In the genomic region with DNA sequence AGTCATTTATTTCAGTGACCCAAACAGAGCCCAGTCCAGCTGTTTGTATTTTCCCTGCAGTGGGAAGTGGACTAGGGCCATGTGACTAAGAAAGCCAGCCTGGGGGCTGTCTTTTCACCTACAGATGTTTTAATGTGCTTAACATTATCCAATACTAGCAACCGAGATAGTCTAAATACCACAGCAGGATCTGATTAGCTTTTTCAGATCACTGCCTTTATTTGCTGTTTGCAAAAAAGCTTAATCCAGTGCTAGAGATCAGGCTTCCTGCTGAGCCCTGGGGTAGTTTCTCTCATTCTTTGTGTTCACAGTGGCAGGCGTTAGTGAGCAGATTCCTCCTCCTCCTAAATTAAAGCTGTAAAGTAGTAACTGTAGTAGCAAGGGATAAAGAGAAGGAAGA, we compare ENCODE assay signal across 12 cellular contexts. TPM values are rescaled to one million over a fixed set of nuclear protein-coding genes. Genes with fewer than 3 reads are reported as not detected.
DNase-seq lines count a peak whose midpoint lies in the region; ATAC-seq and TF ChIP-seq lines count a peak whose summit lies in the region.
"Had no signal": no experiment of that assay in that cellular context is flagged by ENCODE, and none has a peak within 500 bp of the region (broad histone marks: within the 10 kb centered on the region; RNA-seq: fewer than 3 reads in every experiment).

No MANE protein-coding gene starts in this region.

- no peak for TF ChIP-seq POLR2A in adrenal gland (IDR thresholded peaks at IDR 0.05)

- H3K27ac ChIP-seq in adrenal gland = peak overlapping the region in 4 of 5 donors; percentile 25 to 66 (median 48)

- peaks cover 13 to 53% of the 10 kb centered on the region in 2 donors for H3K4me1 ChIP-seq in adrenal gland (replicated peaks in 1 of 2)

- 34 to 44% (median 40%) methylated on average over 2 of the region's 2 CpGs for WGBS in adrenal gland, 4 donors

- intact Hi-C loops in adrenal gland (cut with DNase I) = no loop called here

- ATAC-seq in stimulated activated naive CD8-positive, alpha-beta T cell treated with anti-CD3 and anti-CD28 coated beads, Interleukin-15, Interleukin-2, amounts not matched to agents 100 U/mL and 50 U/mL, for 24 hours = no peak

- H3K27me3 ChIP-seq in adrenal gland = no peaks in the 10 kb centered on the region

- no peak overlapping the region for H3K4me3 ChIP-seq in adrenal gland

- no peaks in the 10 kb centered on the region for H3K9me3 ChIP-seq in adrenal gland (replicated peaks in 1 of 3)

- peak; percentile 12 for DNase-seq in AG08395 (ENCODE audit: low spot score)
- DNase-seq in LHCN-M2 (ENCODE audit: low read depth) = peak; percentile 26
- DNase-seq in adrenal gland = no peak
- DNase-seq in iPS-NIHi7 (ENCODE audit: extremely low spot score) = peak; percentile 26
- no peak for DNase-seq in stimulated activated naive CD8-positive, alpha-beta T cell treated with anti-CD3 and anti-CD28 coated beads, Interleukin-15, Interleukin-2, amounts not matched to agents 100 U/mL and 50 U/mL, for 24 hours
- DNase-seq in GM10266 (ENCODE audit: extremely low spot score) = no peak
- DNase-seq in stimulated activated CD4-positive, alpha-beta T cell treated with anti-CD3 and anti-CD28 coated beads, Interleukin-2, amount 100 ng/mL, for 24 hours = no peak
- no peak for DNase-seq in stimulated activated CD4-positive, alpha-beta T cell treated with anti-CD3 and anti-CD28 coated beads, Interleukin-15, amount 100 ng/mL, for 24 hours
- DNase-seq: CD4-positive, alpha-beta T cell; MV-4-11; stimulated activated CD4-positive, alpha-beta T cell treated with anti-CD3 and anti-CD28 coated beads, Interleukin-2, amount 100 ng/mL, for 48 hours; T-helper 2 cell had no signal

- H3K36me3 ChIP-seq in adrenal gland (replicated peaks in 1 of 2) = no peaks in the 10 kb centered on the region

- TF ChIP-seq CTCF in adrenal gland (IDR thresholded peaks at IDR 0.05) = no peak
- TF ChIP-seq CTCF in GM10266 (IDR thresholded peaks at IDR 0.05; ENCODE audit: control insufficient read depth, insufficient read depth, low read depth, missing control alignments) = no peak

RNA-seq across cellular contexts. Expression of gene ZC3H12C, which starts 35.0 kb away (rescaled TPM):
- total RNA-seq in LHCN-M2 (2014; rRNA removed) = 7.5 and 13.4 TPM in 2 replicates
- 1.6 TPM for polyA plus RNA-seq in LHCN-M2 (2012)
- total RNA-seq in adrenal gland = 10 to 100 TPM; 10.0 to 23.6 (median 20.3) TPM
- 1 to 10 TPM; 4.4 to 8.8 (median 5.0) TPM for polyA plus RNA-seq in adrenal gland

Comparison
In these comparisons a context has a peak if more than half of its experiments do, and no peak if none do; other contexts are left out.
1. DNase-seq: peak in AG08395 (single experiment), LHCN-M2 (single experiment) and iPS-NIHi7 (single experiment); none in adrenal gland (0 of 7), stimulated activated naive CD8-positive, alpha-beta T cell treated with anti-CD3 and anti-CD28 coated beads, Interleukin-15, Interleukin-2, amounts not matched to agents 100 U/mL and 50 U/mL, for 24 hours (single experiment), GM10266 (single experiment), stimulated activated CD4-positive, alpha-beta T cell treated with anti-CD3 and anti-CD28 coated beads, Interleukin-2, amount 100 ng/mL, for 24 hours (0 of 2) and stimulated activated CD4-positive, alpha-beta T cell treated with anti-CD3 and anti-CD28 coated beads, Interleukin-15, amount 100 ng/mL, for 24 hours (single experiment).